Comparison of ENCODE assay signal across 23 cellular contexts in genomic region chr1:21593231-21593630, GRCh38.
"Had no signal": no experiment of that assay in that cellular context is flagged by ENCODE, and none has a peak within 500 bp of the region (broad histone marks: within the 10 kb centered on the region; RNA-seq: fewer than 3 reads in every experiment).

No MANE protein-coding gene starts in this region.

- ATAC-seq: effector memory CD8-positive, alpha-beta T cell; esophagus mucosa; gastrocnemius medialis; heart right ventricle; left cardiac atrium; left lung; left ventricle myocardium superior; lower lobe of right lung; mucosa of descending colon; naive thymus-derived CD8-positive, alpha-beta T cell had no signal

- H3K27ac ChIP-seq: epithelial cell of prostate, esophagus squamous epithelium, gastrocnemius medialis, heart right ventricle, left lung, lower lobe of right lung had no signal

- H3K36me3 ChIP-seq: esophagus squamous epithelium, gastrocnemius medialis, heart right ventricle, left lung had no signal

- H3K4me3 ChIP-seq: esophagus squamous epithelium, gastrocnemius medialis, heart right ventricle, left lung, lower lobe of right lung, mucosa of descending colon had no signal

- DNase-seq: cortex of kidney; effector CD8-positive, alpha-beta T cell; effector memory CD8-positive, alpha-beta T cell; endodermal cell; erythroblast; esophagus squamous epithelium; foreskin fibroblast; foreskin melanocyte; gastrocnemius medialis; glutamatergic neuron; head of caudate nucleus; heart right ventricle; hippocampal formation; left cardiac atrium; left ventricle myocardium superior; lower lobe of right lung; mesenchymal stem cell; mucosa of descending colon; naive B cell; naive thymus-derived CD8-positive, alpha-beta T cell had no signal

- H3K9me3 ChIP-seq: esophagus squamous epithelium, gastrocnemius medialis, heart right ventricle, left lung, lower lobe of right lung, mucosa of descending colon had no signal

- H3K4me1 ChIP-seq: gastrocnemius medialis had no signal
